ENCODE assay signal across 23 cellular contexts in genomic region chr4:107747748-107748486, GRCh38. TPM values are rescaled to one million over a fixed set of nuclear protein-coding genes. Genes with fewer than 3 reads are reported as not detected.
DNase-seq lines count a peak whose midpoint lies in the region; ATAC-seq and TF ChIP-seq lines count a peak whose summit lies in the region.
"Had no signal": no experiment of that assay in that cellular context is flagged by ENCODE, and none has a peak within 500 bp of the region (broad histone marks: within the 10 kb centered on the region; RNA-seq: fewer than 3 reads in every experiment).

No MANE protein-coding gene starts in this region.

- no peak overlapping the region for H3K18ac ChIP-seq in trophoblast cell (ENCODE audit: low read length)

- H3K36me3 Mint-ChIP-seq in T-helper 17 cell (ENCODE audit: low read depth): no peaks in the 10 kb centered on the region
- H3K36me3 Mint-ChIP-seq: naive thymus-derived CD8-positive, alpha-beta T cell; stimulated activated memory B cell treated with anti-CD40 and anti-IgM and Interleukin-4, amounts not matched to agents 10 μg/mL and 1 μg/mL and 100 μg/mL, for 72 hours had no signal

- H3K36me3 ChIP-seq in trophoblast cell (ENCODE audit: control insufficient read depth in 1 of 2, insufficient read depth in 2 of 2, low read length in 2 of 2) (no peaks in the 10 kb centered on the region), heart right ventricle (no peaks in the 10 kb centered on the region)
- H3K36me3 ChIP-seq: ascending aorta, esophagus muscularis mucosa, gastroesophageal sphincter, sigmoid colon had no signal

- no peaks in the 10 kb centered on the region for H3K4me1 ChIP-seq in trophoblast cell (ENCODE audit: control insufficient read depth in 1 of 2, insufficient read depth in 2 of 2, low read length in 2 of 2)
- no peaks in the 10 kb centered on the region for H3K4me1 ChIP-seq in heart right ventricle
- H3K4me1 ChIP-seq: ascending aorta, esophagus muscularis mucosa, gastroesophageal sphincter, sigmoid colon had no signal

- no peak overlapping the region for H2BK120ac ChIP-seq in trophoblast cell (ENCODE audit: insufficient read depth, low read length, poor library complexity)

- no peaks in the 10 kb centered on the region for H3K79me2 ChIP-seq in trophoblast cell (ENCODE audit: control insufficient read depth, insufficient read depth, low read length, poor library complexity)

- ATAC-seq in T-helper 17 cell: no peak
- no peak for ATAC-seq in heart right ventricle
- ATAC-seq: gastroesophageal sphincter; HepG2; naive thymus-derived CD8-positive, alpha-beta T cell; stimulated activated memory B cell treated with anti-CD40 and anti-IgM and Interleukin-4, amounts not matched to agents 10 μg/mL and 1 μg/mL and 100 μg/mL, for 72 hours had no signal

- H3K4me3 ChIP-seq in trophoblast cell (ENCODE audit: low read depth, low read length) (no peak overlapping the region), heart right ventricle (no peak overlapping the region)
- H3K4me3 ChIP-seq: ascending aorta, esophagus muscularis mucosa, gastroesophageal sphincter, sigmoid colon had no signal

- no peak overlapping the region for H3K23ac ChIP-seq in trophoblast cell (ENCODE audit: low read length)

- WGBS in trophoblast cell (ENCODE audit: extremely low coverage, insufficient coverage, insufficient read length): no CpG with 5 or more reads among the region's 5 CpGs
- WGBS in heart right ventricle, 2 donors: 73 to 81% methylated on average over 5 of the region's 5 CpGs

- no peak overlapping the region for H3K27ac Mint-ChIP-seq in T-helper 17 cell
- H3K27ac Mint-ChIP-seq: activated CD4-positive, alpha-beta memory T cell treated with anti-CD3 and anti-CD28 coated beads, Interleukin-2, amount 10 ng/mL, durations not matched to agents 7 days and 5 days; activated T-cell treated with anti-CD3 and anti-CD28 coated beads, Interleukin-2, amount 50 U/mL, for 24 hours; naive thymus-derived CD8-positive, alpha-beta T cell; stimulated activated memory B cell treated with anti-CD40 and anti-IgM and Interleukin-4, amounts not matched to agents 10 μg/mL and 1 μg/mL and 100 μg/mL, for 72 hours; T-helper 1 cell treated with Interleukin-12 subunit alpha and Interleukin-12 subunit beta and Interleukin-4 antibody, amounts not matched to agents 30 μg/mL and 1 μg/mL, for 36 hours had no signal

- H4K91ac ChIP-seq in trophoblast cell (ENCODE audit: low read depth, low read length): no peak overlapping the region

- no peak overlapping the region for H3K27ac ChIP-seq in trophoblast cell (ENCODE audit: low read depth, low read length)
- H3K27ac ChIP-seq in heart right ventricle: no peak overlapping the region
- H3K27ac ChIP-seq: ascending aorta, esophagus muscularis mucosa, gastroesophageal sphincter, sigmoid colon had no signal

- H3K27me3 ChIP-seq in trophoblast cell (ENCODE audit: insufficient read depth, low read length): no peaks in the 10 kb centered on the region
- H3K27me3 ChIP-seq in heart right ventricle: peaks cover 0 to 22% (median 3%) of the 10 kb centered on the region in 7 donors
- H3K27me3 ChIP-seq: ascending aorta, esophagus muscularis mucosa, gastroesophageal sphincter, sigmoid colon had no signal

- intact Hi-C loops in heart right ventricle (cut with DNase I): no loop called here

- H3K14ac ChIP-seq in trophoblast cell (ENCODE audit: low read length): no peak overlapping the region

- no peak overlapping the region for H4K8ac ChIP-seq in trophoblast cell (ENCODE audit: low read depth, low read length)

- no peak for TF ChIP-seq CTCF in heart right ventricle (IDR thresholded peaks at IDR 0.05)

- no peak overlapping the region for H3K4me2 ChIP-seq in trophoblast cell (ENCODE audit: low read length)

- H3K9ac ChIP-seq in trophoblast cell (ENCODE audit: low read length): no peak overlapping the region

- H3K27me3 Mint-ChIP-seq in T-helper 17 cell: peaks cover 55% of the 10 kb centered on the region

- peak; percentile 51 for DNase-seq in HT-29 (ENCODE audit: low spot score)
- DNase-seq in NCI-H2029 (lab: John Stamatoyannopoulos, UW): peak; percentile 74
- DNase-seq in NCI-H774 (lab: John Stamatoyannopoulos, UW): peak; percentile 25
- peak; percentile 88 to 96 for DNase-seq in trophoblast cell
- no peak for DNase-seq in putamen (ENCODE audit: low spot score)
- DNase-seq in T-helper 17 cell: no peak
- no peak for DNase-seq in heart right ventricle
- DNase-seq: activated CD4-positive, alpha-beta memory T cell treated with anti-CD3 and anti-CD28 coated beads, Interleukin-2, amount 10 ng/mL, durations not matched to agents 7 days and 5 days; activated naive CD4-positive, alpha-beta T cell treated with anti-CD3 and anti-CD28 coated beads, Interleukin-2, amount 50 U/mL, for 16 hours; activated T-cell treated with anti-CD3 and anti-CD28 coated beads, Interleukin-2, amount 50 U/mL, for 24 hours; cerebellar nuclear complex; effector CD4-positive, alpha-beta T cell; MM.1S; naive thymus-derived CD8-positive, alpha-beta T cell; NCI-H2227 treated with DMSO at 0.1 percent for 48 hours; Right ventricle myocardium superior; sigmoid colon had no signal

- H3K79me1 ChIP-seq in trophoblast cell (ENCODE audit: low read length): no peaks in the 10 kb centered on the region

- H2BK5ac ChIP-seq in trophoblast cell (ENCODE audit: low read depth, low read length, poor library complexity): no peak overlapping the region

- no peaks in the 10 kb centered on the region for H3K4me1 Mint-ChIP-seq in T-helper 17 cell
- H3K4me1 Mint-ChIP-seq: activated CD4-positive, alpha-beta memory T cell treated with anti-CD3 and anti-CD28 coated beads, Interleukin-2, amount 10 ng/mL, durations not matched to agents 7 days and 5 days; naive thymus-derived CD8-positive, alpha-beta T cell; stimulated activated memory B cell treated with anti-CD40 and anti-IgM and Interleukin-4, amounts not matched to agents 10 μg/mL and 1 μg/mL and 100 μg/mL, for 72 hours had no signal

- no peak overlapping the region for H2BK12ac ChIP-seq in trophoblast cell (ENCODE audit: low read length)

- H3K4ac ChIP-seq in trophoblast cell (ENCODE audit: low read depth, low read length): no peak overlapping the region

- H4K12ac ChIP-seq in trophoblast cell (ENCODE audit: low read depth, low read length): no peak overlapping the region

- H3K9me3 ChIP-seq in trophoblast cell (ENCODE audit: insufficient read depth, low read depth, low read length) (no peaks in the 10 kb centered on the region), T-helper 17 cell (ENCODE audit: control insufficient read depth, low read length, poor library complexity, severe bottlenecking) (no peaks in the 10 kb centered on the region), heart right ventricle (peaks cover 0 to 9% (median 0%) of the 10 kb centered on the region in 11 donors)
- H3K9me3 ChIP-seq: esophagus muscularis mucosa, gastroesophageal sphincter, sigmoid colon had no signal

- no peak overlapping the region for H3K4me3 Mint-ChIP-seq in T-helper 17 cell
- H3K4me3 Mint-ChIP-seq: activated CD4-positive, alpha-beta memory T cell treated with anti-CD3 and anti-CD28 coated beads, Interleukin-2, amount 10 ng/mL, durations not matched to agents 7 days and 5 days; activated T-cell treated with anti-CD3 and anti-CD28 coated beads, Interleukin-2, amount 50 U/mL, for 24 hours; naive thymus-derived CD8-positive, alpha-beta T cell; stimulated activated memory B cell treated with anti-CD40 and anti-IgM and Interleukin-4, amounts not matched to agents 10 μg/mL and 1 μg/mL and 100 μg/mL, for 72 hours; T-helper 1 cell treated with Interleukin-12 subunit alpha and Interleukin-12 subunit beta and Interleukin-4 antibody, amounts not matched to agents 30 μg/mL and 1 μg/mL, for 36 hours had no signal

- no peak overlapping the region for H2AK5ac ChIP-seq in trophoblast cell (ENCODE audit: low read length)

- H2AFZ ChIP-seq in trophoblast cell (ENCODE audit: insufficient read depth, low read length, poor library complexity): no peak overlapping the region

RNA-seq across cellular contexts. Expression of gene PAPSS1, which starts 27.9 kb away (rescaled TPM):
- total RNA-seq in HT-29 (2014; rRNA removed; shearing (Covaris generic)): 23.4 and 23.9 TPM in 2 replicates
- 56.3 and 57.6 TPM in 2 replicates for polyA plus RNA-seq in trophoblast cell (2013)
- total RNA-seq in T-helper 17 cell (10 to 100 TPM; 13.1 to 14.8 TPM), heart right ventricle (10 to 100 TPM in 7 of 10 donors, 1 to 10 TPM in 3; 8.5 to 18.9 (median 10.7) TPM)
- 10 to 100 TPM in 1 of 2 donors, 1 to 10 TPM in 1; 6.9 to 14.7 TPM for polyA plus RNA-seq in heart right ventricle

Comparison
In these comparisons a context has a peak if more than half of its experiments do, and no peak if none do; other contexts are left out.
1. DNase-seq: peak in HT-29 (single experiment), NCI-H2029 (single experiment), NCI-H774 (single experiment) and trophoblast cell (2 of 2); none in putamen (single experiment), T-helper 17 cell (0 of 3) and heart right ventricle (0 of 2).